Comparison of ENCODE assay signal across 37 cellular contexts in genomic region chr2:223083402-223084070, GRCh38. TPM values are rescaled to one million over a fixed set of nuclear protein-coding genes. Genes with fewer than 3 reads are reported as not detected.
"Had no signal": no experiment of that assay in that cellular context is flagged by ENCODE, and none has a peak within 500 bp of the region (broad histone marks: within the 10 kb centered on the region; RNA-seq: fewer than 3 reads in every experiment).

No MANE protein-coding gene starts in this region.

- FAIRE-seq: TTC549 had no signal

- H3K4me1 Mint-ChIP-seq: activated B cell treated with CpG ODN at 0.5 μM for 24 hours; activated CD4-positive, alpha-beta T cell treated with anti-CD3 and anti-CD28 coated beads, Interleukin-2, amount 10 ng/mL, durations not matched to agents 24 days and 14 days; activated naive CD8-positive, alpha-beta T cell treated with anti-CD3 and anti-CD28 coated beads for 36 hours; activated T-helper 17 cell treated with anti-CD3 and anti-CD28 coated beads, Interleukin-2, amount 50 U/mL, for 72 hours had no signal

- H3K27ac ChIP-seq: adrenal gland, body of pancreas, brain microvascular endothelial cell, breast epithelium, VCaP had no signal

- H3K36me3 Mint-ChIP-seq: activated CD4-positive, alpha-beta memory T cell treated with anti-CD3 and anti-CD28 coated beads for 36 hours; activated naive CD4-positive, alpha-beta T cell treated with anti-CD3 and anti-CD28 coated beads, Interleukin-2, amount 50 U/mL, for 72 hours; activated naive CD8-positive, alpha-beta T cell treated with anti-CD3 and anti-CD28 coated beads for 36 hours had no signal

- H3K4me3 Mint-ChIP-seq: activated B cell treated with CpG ODN at 0.5 μM for 24 hours; activated CD4-positive, alpha-beta memory T cell treated with anti-CD3 and anti-CD28 coated beads for 36 hours; activated CD4-positive, alpha-beta T cell treated with anti-CD3 and anti-CD28 coated beads, Interleukin-2, amount 10 ng/mL, durations not matched to agents 24 days and 14 days; activated CD8-positive, alpha-beta T cell treated with anti-CD3 and anti-CD28 coated beads for 36 hours; activated naive CD4-positive, alpha-beta T cell treated with anti-CD3 and anti-CD28 coated beads for 36 hours; activated naive CD8-positive, alpha-beta T cell treated with anti-CD3 and anti-CD28 coated beads for 36 hours; activated T-cell treated with anti-CD3 and anti-CD28 coated beads, Interleukin-2, amount 50 U/mL, for 4 hours; activated T-cell treated with anti-CD3 and anti-CD28 coated beads, Interleukin-2, amount 50 U/mL, for 72 hours; activated T-helper 1 cell treated with anti-CD3 and anti-CD28 coated beads, Interleukin-12 subunit alpha, Interleukin-12 subunit beta, Interleukin-2, Interleukin-4 antibody, amounts not matched to agents 30 ng/mL and 10 ng/mL and 1 ng/mL, durations not matched to agents 14 hours and 24 hours and 36 hours; activated T-helper 17 cell treated with anti-CD3 and anti-CD28 coated beads, Interleukin-2, amount 50 U/mL, for 72 hours; T-helper 1 cell treated with Interleukin-12 subunit alpha and Interleukin-12 subunit beta and Interleukin-4 antibody, amounts not matched to agents 30 μg/mL and 1 μg/mL, for 36 hours; T-helper 2 cell treated with Interferon-gamma antibody and Interleukin-4, amounts not matched to agents 5 μg/mL and 100 μg/mL, for 36 hours had no signal

- H3K27ac Mint-ChIP-seq: activated B cell treated with CpG ODN at 0.5 μM for 24 hours; activated CD4-positive, alpha-beta memory T cell treated with anti-CD3 and anti-CD28 coated beads for 36 hours; activated CD4-positive, alpha-beta T cell treated with anti-CD3 and anti-CD28 coated beads, Interleukin-2, amount 10 ng/mL, durations not matched to agents 24 days and 14 days; activated CD8-positive, alpha-beta T cell treated with anti-CD3 and anti-CD28 coated beads for 36 hours; activated naive CD4-positive, alpha-beta T cell treated with anti-CD3 and anti-CD28 coated beads for 36 hours; activated naive CD4-positive, alpha-beta T cell treated with anti-CD3 and anti-CD28 coated beads, Interleukin-2, amount 50 U/mL, for 72 hours; activated naive CD8-positive, alpha-beta T cell treated with anti-CD3 and anti-CD28 coated beads for 36 hours; activated T-cell treated with anti-CD3 and anti-CD28 coated beads, Interleukin-2, amount 50 U/mL, for 72 hours; activated T-helper 1 cell treated with anti-CD3 and anti-CD28 coated beads, Interleukin-12 subunit alpha, Interleukin-12 subunit beta, Interleukin-2, Interleukin-4 antibody, amounts not matched to agents 30 ng/mL and 10 ng/mL and 1 ng/mL, durations not matched to agents 14 hours and 24 hours and 36 hours; activated T-helper 17 cell treated with anti-CD3 and anti-CD28 coated beads, Interleukin-2, amount 50 U/mL, for 72 hours; T-helper 1 cell treated with Interleukin-12 subunit alpha and Interleukin-12 subunit beta and Interleukin-4 antibody, amounts not matched to agents 30 μg/mL and 1 μg/mL, for 36 hours; T-helper 2 cell treated with Interferon-gamma antibody and Interleukin-4, amounts not matched to agents 5 μg/mL and 100 μg/mL, for 36 hours had no signal

- ATAC-seq: activated CD8-positive, alpha-beta T cell treated with anti-CD3 and anti-CD28 coated beads for 36 hours; activated naive CD4-positive, alpha-beta T cell treated with anti-CD3 and anti-CD28 coated beads, Interleukin-2, amount 50 U/mL, for 72 hours; activated T-cell treated with anti-CD3 and anti-CD28 coated beads, Interleukin-2, amount 50 U/mL, for 4 hours; activated T-cell treated with anti-CD3 and anti-CD28 coated beads, Interleukin-2, amount 50 U/mL, for 72 hours; activated T-helper 17 cell treated with anti-CD3 and anti-CD28 coated beads, Interleukin-2, amount 50 U/mL, for 72 hours; body of pancreas had no signal

- H3K27me3 Mint-ChIP-seq: activated CD4-positive, alpha-beta memory T cell treated with anti-CD3 and anti-CD28 coated beads for 36 hours; activated T-helper 17 cell treated with anti-CD3 and anti-CD28 coated beads, Interleukin-2, amount 50 U/mL, for 72 hours had no signal

- H3K4me1 ChIP-seq: adrenal gland, breast epithelium had no signal

- DNase-seq: activated B cell treated with CpG ODN at 0.5 μM for 24 hours; activated CD4-positive, alpha-beta memory T cell treated with anti-CD3 and anti-CD28 coated beads for 36 hours; activated CD4-positive, alpha-beta T cell treated with anti-CD3 and anti-CD28 coated beads for 4 hours; activated CD4-positive, alpha-beta T cell treated with anti-CD3 and anti-CD28 coated beads, Interleukin-2, amount 10 ng/mL, durations not matched to agents 24 days and 14 days; activated CD4-positive, alpha-beta T cell treated with anti-CD3 and anti-CD28 coated beads, Interleukin-2, amount 50 U/mL, for 1 hour; activated CD4-positive, alpha-beta T cell treated with anti-CD3 and anti-CD28 coated beads, Interleukin-2, amount 50 U/mL, for 4 hours; activated CD4-positive, CD25-positive, alpha-beta regulatory T cell treated with anti-CD3 and anti-CD28 coated beads, Interleukin-2, amount 50 U/mL, for 72 hours; activated CD8-positive, alpha-beta memory T cell treated with anti-CD3 and anti-CD28 coated beads, Interleukin-2, amount 50 U/mL, for 4 hours; activated CD8-positive, alpha-beta T cell treated with anti-CD3 and anti-CD28 coated beads for 36 hours; activated effector memory CD4-positive, alpha-beta T cell treated with anti-CD3 and anti-CD28 coated beads, Interleukin-2, amount 50 U/mL, for 16 hours; activated gamma-delta T cell treated with Interleukin-2 at 50 U/mL for 16 hours; activated naive CD4-positive, alpha-beta T cell; activated naive CD4-positive, alpha-beta T cell treated with anti-CD3 and anti-CD28 coated beads for 36 hours; activated naive CD4-positive, alpha-beta T cell treated with anti-CD3 and anti-CD28 coated beads, Interleukin-2, amount 50 U/mL, for 16 hours; activated naive CD8-positive, alpha-beta T cell treated with anti-CD3 and anti-CD28 coated beads for 36 hours; activated T-cell treated with anti-CD3 and anti-CD28 coated beads for 4 hours; activated T-cell treated with anti-CD3 and anti-CD28 coated beads, Interleukin-2, amount 50 U/mL, for 1 hour; activated T-cell treated with anti-CD3 and anti-CD28 coated beads, Interleukin-2, amount 50 U/mL, for 4 hours; activated T-cell treated with anti-CD3 and anti-CD28 coated beads, Interleukin-2, amount 50 U/mL, for 72 hours; adrenal gland; amniotic stem cell; aorta; body of pancreas; brain microvascular endothelial cell; central memory CD4-positive, alpha-beta T cell; T-helper 1 cell; T-helper 2 cell; T-helper 9 cell had no signal

- H3K27me3 ChIP-seq: adrenal gland, body of pancreas, brain microvascular endothelial cell, breast epithelium had no signal

- H3K9me3 Mint-ChIP-seq: activated B cell treated with CpG ODN at 0.5 μM for 24 hours; activated CD4-positive, alpha-beta memory T cell treated with anti-CD3 and anti-CD28 coated beads for 36 hours; activated CD4-positive, alpha-beta T cell treated with anti-CD3 and anti-CD28 coated beads, Interleukin-2, amount 10 ng/mL, durations not matched to agents 24 days and 14 days; activated CD8-positive, alpha-beta T cell treated with anti-CD3 and anti-CD28 coated beads for 36 hours; activated naive CD4-positive, alpha-beta T cell treated with anti-CD3 and anti-CD28 coated beads for 36 hours; activated naive CD4-positive, alpha-beta T cell treated with anti-CD3 and anti-CD28 coated beads, Interleukin-2, amount 50 U/mL, for 72 hours; activated naive CD8-positive, alpha-beta T cell treated with anti-CD3 and anti-CD28 coated beads for 36 hours; activated T-cell treated with anti-CD3 and anti-CD28 coated beads, Interleukin-2, amount 50 U/mL, for 4 hours; activated T-cell treated with anti-CD3 and anti-CD28 coated beads, Interleukin-2, amount 50 U/mL, for 72 hours; activated T-helper 1 cell treated with anti-CD3 and anti-CD28 coated beads, Interleukin-12 subunit alpha, Interleukin-12 subunit beta, Interleukin-2, Interleukin-4 antibody, amounts not matched to agents 30 ng/mL and 10 ng/mL and 1 ng/mL, durations not matched to agents 14 hours and 24 hours and 36 hours; T-helper 1 cell treated with Interleukin-12 subunit alpha and Interleukin-12 subunit beta and Interleukin-4 antibody, amounts not matched to agents 30 μg/mL and 1 μg/mL, for 36 hours; T-helper 2 cell treated with Interferon-gamma antibody and Interleukin-4, amounts not matched to agents 5 μg/mL and 100 μg/mL, for 36 hours had no signal

- H3K4me3 ChIP-seq: adrenal gland, body of pancreas, breast epithelium had no signal

- H3K9me3 ChIP-seq: adrenal gland, body of pancreas, breast epithelium had no signal

- H3K36me3 ChIP-seq: adrenal gland, brain microvascular endothelial cell, breast epithelium had no signal

RNA-seq across cellular contexts. Expression of gene KCNE4, which starts 31.5 kb away (rescaled TPM):
- total RNA-seq: activated B cell treated with CpG ODN at 0.5 μM for 24 hours; activated CD4-positive, alpha-beta memory T cell treated with anti-CD3 and anti-CD28 coated beads for 36 hours; activated CD4-positive, alpha-beta T cell treated with anti-CD3 and anti-CD28 coated beads, Interleukin-2, amount 10 ng/mL, durations not matched to agents 24 days and 14 days; activated CD8-positive, alpha-beta memory T cell treated with anti-CD3 and anti-CD28 coated beads for 36 hours; activated CD8-positive, alpha-beta T cell treated with anti-CD3 and anti-CD28 coated beads for 36 hours; activated naive CD4-positive, alpha-beta T cell treated with anti-CD3 and anti-CD28 coated beads for 36 hours; activated naive CD4-positive, alpha-beta T cell treated with anti-CD3 and anti-CD28 coated beads, Interleukin-2, amount 50 U/mL, for 72 hours; activated naive CD8-positive, alpha-beta T cell treated with anti-CD3 and anti-CD28 coated beads for 36 hours; activated T-cell treated with anti-CD3 and anti-CD28 coated beads, Interleukin-2, amount 50 U/mL, for 4 hours; activated T-cell treated with anti-CD3 and anti-CD28 coated beads, Interleukin-2, amount 50 U/mL, for 72 hours; activated T-helper 1 cell treated with anti-CD3 and anti-CD28 coated beads, Interleukin-12 subunit alpha, Interleukin-12 subunit beta, Interleukin-2, Interleukin-4 antibody, amounts not matched to agents 30 ng/mL and 10 ng/mL and 1 ng/mL, durations not matched to agents 14 hours and 24 hours and 36 hours; activated T-helper 17 cell treated with anti-CD3 and anti-CD28 coated beads, Interleukin-2, amount 50 U/mL, for 72 hours had no signal
